In the genomic region with DNA sequence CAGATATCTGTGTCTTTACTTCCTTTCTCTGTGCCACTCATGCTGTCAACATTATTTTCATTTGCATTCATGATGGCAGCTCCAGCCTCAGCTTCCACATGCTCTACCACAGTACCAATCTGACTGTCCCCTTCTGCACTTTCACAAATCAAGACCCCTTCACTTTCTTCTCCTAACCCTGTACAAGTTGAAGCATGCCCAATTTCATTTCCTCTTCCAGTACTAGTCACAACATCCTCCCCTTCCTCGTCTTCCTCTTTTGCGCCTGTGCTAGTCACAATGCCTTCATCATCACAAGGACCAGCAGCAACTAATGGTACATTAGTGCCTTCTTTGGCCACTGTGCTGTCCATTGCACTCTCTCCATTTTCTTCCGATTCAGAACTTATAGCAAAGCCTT, we compare ENCODE assay signal across 11 cellular contexts. TPM values are rescaled to one million over a fixed set of nuclear protein-coding genes. Genes with fewer than 3 reads are reported as not detected.
DNase-seq lines count a peak whose midpoint lies in the region; ATAC-seq and TF ChIP-seq lines count a peak whose summit lies in the region.
"Had no signal": no experiment of that assay in that cellular context is flagged by ENCODE, and none has a peak within 500 bp of the region (broad histone marks: within the 10 kb centered on the region; RNA-seq: fewer than 3 reads in every experiment).

No MANE protein-coding gene starts in this region.

- no peaks in the 10 kb centered on the region for H3K9me3 ChIP-seq in Caco-2

- no peaks in the 10 kb centered on the region for H3K27me3 Mint-ChIP-seq in activated T-helper 17 cell treated with anti-CD3 and anti-CD28 coated beads, Interleukin-2, amount 50 U/mL, for 72 hours
- no peaks in the 10 kb centered on the region for H3K27me3 Mint-ChIP-seq in HFFc6 (ENCODE audit: insufficient read depth)
- H3K27me3 Mint-ChIP-seq in Caco-2 (ENCODE audit: insufficient read depth, unreplicated experiment): no peaks in the 10 kb centered on the region

- H3K4me1 Mint-ChIP-seq in activated T-helper 17 cell treated with anti-CD3 and anti-CD28 coated beads, Interleukin-2, amount 50 U/mL, for 72 hours: peaks cover 4% of the 10 kb centered on the region
- peaks cover 17% of the 10 kb centered on the region for H3K4me1 Mint-ChIP-seq in stimulated activated effector memory CD8-positive, alpha-beta T cell treated with anti-CD3 and anti-CD28 coated beads, Interleukin-12 subunit alpha, Interleukin-12 subunit beta, amount 100 ng/mL, for 72 hours
- peaks cover 26% of the 10 kb centered on the region for H3K4me1 Mint-ChIP-seq in HFFc6 (ENCODE audit: low read depth)
- H3K4me1 Mint-ChIP-seq in Caco-2 (ENCODE audit: low read depth, unreplicated experiment): peaks cover 9% of the 10 kb centered on the region

- no peaks in the 10 kb centered on the region for H3K27me3 ChIP-seq in Caco-2 (replicated peaks; ENCODE audit: control insufficient read depth, insufficient read depth, low read length)

- CTCF ChIA-PET in Caco-2 (lab: Charles Lee): no interaction called here

- H3K4me1 ChIP-seq in Caco-2: peaks cover 30% of the 10 kb centered on the region

- BruUV-seq in Caco-2 (replicated peaks; lab: Mats Ljungman, UMichigan): no TSS peak

- no peak overlapping the region for H3K4me3 ChIP-seq in Caco-2 (ENCODE audit: low read depth, low read length)

- ATAC-seq in GM18502 (IDR thresholded peaks at IDR 0.05; ENCODE audit: poor library complexity, unreplicated experiment): peak; percentile 74
- peak; percentile 73 for ATAC-seq in GM21390 (IDR thresholded peaks at IDR 0.05; ENCODE audit: unreplicated experiment)
- ATAC-seq in HG03354 (IDR thresholded peaks at IDR 0.05; ENCODE audit: poor library complexity, severe bottlenecking, unreplicated experiment): peak; percentile 65
- no peak for ATAC-seq in activated T-helper 17 cell treated with anti-CD3 and anti-CD28 coated beads, Interleukin-2, amount 50 U/mL, for 72 hours (replicated peaks)
- ATAC-seq in stimulated activated effector memory CD8-positive, alpha-beta T cell treated with anti-CD3 and anti-CD28 coated beads, Interleukin-12 subunit alpha, Interleukin-12 subunit beta, amount 100 ng/mL, for 72 hours: no peak

- DNase-seq in cerebellar nuclear complex (lab: John Stamatoyannopoulos, UW): no peak
- no peak for DNase-seq in stimulated activated effector memory CD8-positive, alpha-beta T cell treated with anti-CD3 and anti-CD28 coated beads, Interleukin-12 subunit alpha, Interleukin-12 subunit beta, amount 100 ng/mL, for 72 hours (ENCODE audit: low spot score in 2 of 2)
- DNase-seq in HFFc6: no peak
- no peak for DNase-seq in Caco-2
- DNase-seq: foreskin fibroblast; NCI-H2029 treated with DMSO at 0.1 percent for 48 hours; stimulated activated CD4-positive, alpha-beta T cell treated with anti-CD3 and anti-CD28 coated beads, Interleukin-2, amount 100 ng/mL, for 48 hours had no signal

- TF ChIP-seq CTCF in HFFc6 (IDR thresholded peaks at IDR 0.05) (no peak), Caco-2 (IDR thresholded peaks at IDR 0.05; ENCODE audit: insufficient read depth in 1 of 2, low read depth in 1 of 2, low read length in 1 of 2, severe bottlenecking in 1 of 2, unreplicated experiment in 1 of 2) (no peak)

- H3K4me3 Mint-ChIP-seq in activated T-helper 17 cell treated with anti-CD3 and anti-CD28 coated beads, Interleukin-2, amount 50 U/mL, for 72 hours: no peak overlapping the region
- H3K4me3 Mint-ChIP-seq in stimulated activated effector memory CD8-positive, alpha-beta T cell treated with anti-CD3 and anti-CD28 coated beads, Interleukin-12 subunit alpha, Interleukin-12 subunit beta, amount 100 ng/mL, for 72 hours: no peak overlapping the region
- H3K4me3 Mint-ChIP-seq in HFFc6 (no peak overlapping the region), Caco-2 (ENCODE audit: unreplicated experiment) (no peak overlapping the region)

- no peaks in the 10 kb centered on the region for H3K9me3 Mint-ChIP-seq in activated T-helper 17 cell treated with anti-CD3 and anti-CD28 coated beads, Interleukin-2, amount 50 U/mL, for 72 hours
- H3K9me3 Mint-ChIP-seq in stimulated activated effector memory CD8-positive, alpha-beta T cell treated with anti-CD3 and anti-CD28 coated beads, Interleukin-12 subunit alpha, Interleukin-12 subunit beta, amount 100 ng/mL, for 72 hours: no peaks in the 10 kb centered on the region
- H3K9me3 Mint-ChIP-seq in HFFc6 (no peaks in the 10 kb centered on the region), Caco-2 (ENCODE audit: unreplicated experiment) (no peaks in the 10 kb centered on the region)

- peak overlapping the region; percentile 0 for H3K27ac Mint-ChIP-seq in activated T-helper 17 cell treated with anti-CD3 and anti-CD28 coated beads, Interleukin-2, amount 50 U/mL, for 72 hours
- H3K27ac Mint-ChIP-seq in stimulated activated effector memory CD8-positive, alpha-beta T cell treated with anti-CD3 and anti-CD28 coated beads, Interleukin-12 subunit alpha, Interleukin-12 subunit beta, amount 100 ng/mL, for 72 hours: no peak overlapping the region
- H3K27ac Mint-ChIP-seq in HFFc6 (no peak overlapping the region), Caco-2 (ENCODE audit: unreplicated experiment) (no peak overlapping the region)

- POLR2A ChIA-PET in Caco-2 (lab: Charles Lee): no interaction called here

- intact Hi-C loops in Caco-2 (cut with micrococcal nuclease; ENCODE audit: unreplicated experiment): no loop called here

- peaks cover 2% of the 10 kb centered on the region for H3K36me3 ChIP-seq in Caco-2 (ENCODE audit: control insufficient read depth, insufficient read depth, low read length)

- peaks cover 95% of the 10 kb centered on the region for H3K36me3 Mint-ChIP-seq in activated T-helper 17 cell treated with anti-CD3 and anti-CD28 coated beads, Interleukin-2, amount 50 U/mL, for 72 hours (ENCODE audit: low read depth)
- H3K36me3 Mint-ChIP-seq in stimulated activated effector memory CD8-positive, alpha-beta T cell treated with anti-CD3 and anti-CD28 coated beads, Interleukin-12 subunit alpha, Interleukin-12 subunit beta, amount 100 ng/mL, for 72 hours: peaks cover 75% of the 10 kb centered on the region
- H3K36me3 Mint-ChIP-seq in HFFc6 (ENCODE audit: low read depth): peaks cover 54% of the 10 kb centered on the region
- H3K36me3 Mint-ChIP-seq in Caco-2 (ENCODE audit: insufficient read depth, unreplicated experiment): peaks cover 61% of the 10 kb centered on the region

RNA-seq across cellular contexts. Expression of gene BOD1L1, which starts 26.5 kb away (rescaled TPM):
- 10 to 100 TPM; 34.6 to 40.9 TPM for total RNA-seq in activated T-helper 17 cell treated with anti-CD3 and anti-CD28 coated beads, Interleukin-2, amount 50 U/mL, for 72 hours
- 10 to 100 TPM; 22.9 to 24.9 (median 24.6) TPM for total RNA-seq in HFFc6 (2021; fragmentation: NEBNext Ultra II Directional; extraction: Animal tissue kit (Norgen Biotek cat#: 25700))
- 36.1 and 37.2 TPM in 2 replicates for total RNA-seq in Caco-2 (2022)

RNA-seq across cellular contexts. Expression of gene NKX3-2, which starts 56.8 kb away (rescaled TPM):
- not detected for total RNA-seq in activated T-helper 17 cell treated with anti-CD3 and anti-CD28 coated beads, Interleukin-2, amount 50 U/mL, for 72 hours
- under 1 TPM in 5 of 6 experiments, not detected in 1; 0.07 to 0.17 (median 0.11) TPM for total RNA-seq in HFFc6 (2021; fragmentation: NEBNext Ultra II Directional; extraction: Animal tissue kit (Norgen Biotek cat#: 25700))
- 1.7 and 2.4 TPM in 2 replicates for total RNA-seq in Caco-2 (2022)

Comparison
In these comparisons a context has a peak if more than half of its experiments do, and no peak if none do; other contexts are left out.
1. ATAC-seq: peak in GM18502 (single experiment), GM21390 (single experiment) and HG03354 (single experiment); none in activated T-helper 17 cell treated with anti-CD3 and anti-CD28 coated beads, Interleukin-2, amount 50 U/mL, for 72 hours (single experiment) and stimulated activated effector memory CD8-positive, alpha-beta T cell treated with anti-CD3 and anti-CD28 coated beads, Interleukin-12 subunit alpha, Interleukin-12 subunit beta, amount 100 ng/mL, for 72 hours (single experiment).